17 cellular contexts compared by ENCODE assay signal in genomic region chr20:64269604-64270411, GRCh38.
DNase-seq lines count a peak whose midpoint lies in the region; ATAC-seq and FAIRE-seq lines count a peak whose summit lies in the region.
"Had no signal": no experiment of that assay in that cellular context is flagged by ENCODE, and none has a peak within 500 bp of the region (broad histone marks: within the 10 kb centered on the region; RNA-seq: fewer than 3 reads in every experiment).

No MANE protein-coding gene starts in this region.

- no peaks in the 10 kb centered on the region for H3K9me3 Mint-ChIP-seq in effector memory CD8-positive, alpha-beta T cell
- H3K9me3 Mint-ChIP-seq in memory B cell = no peaks in the 10 kb centered on the region
- peaks cover 3% of the 10 kb centered on the region for H3K9me3 Mint-ChIP-seq in stimulated activated memory B cell treated with anti-CD40 and anti-IgM and Interleukin-4, amounts not matched to agents 10 μg/mL and 1 μg/mL and 100 μg/mL, for 72 hours
- H3K9me3 Mint-ChIP-seq: CD8-positive, alpha-beta T cell had no signal

- H3K27me3 Mint-ChIP-seq in effector memory CD8-positive, alpha-beta T cell = no peaks in the 10 kb centered on the region
- H3K27me3 Mint-ChIP-seq in memory B cell = no peaks in the 10 kb centered on the region
- H3K27me3 Mint-ChIP-seq in stimulated activated memory B cell treated with anti-CD40 and anti-IgM and Interleukin-4, amounts not matched to agents 10 μg/mL and 1 μg/mL and 100 μg/mL, for 72 hours = no peaks in the 10 kb centered on the region

- FAIRE-seq in HTR-8/SVneo (lab: Jason Lieb, UNC) = peak; percentile 98

- DNase-seq in HTR-8/SVneo (ENCODE audit: insufficient read length, low spot score) = no peak
- no peak for DNase-seq in effector memory CD8-positive, alpha-beta T cell
- no peak for DNase-seq in memory B cell (ENCODE audit: low spot score in 2 of 2)
- DNase-seq in NCI-H345 (lab: John Stamatoyannopoulos, UW) = no peak
- DNase-seq in stimulated activated naive CD4-positive, alpha-beta T cell treated with Interleukin-2 at 50 U/mL for 16 hours (lab: John Stamatoyannopoulos, UW) = no peak
- DNase-seq in GDM1 (lab: John Stamatoyannopoulos, UW) = no peak
- DNase-seq: BE2C; CD8-positive, alpha-beta T cell; Karpas-422; NCI-H1417; NCI-H2029; NCI-H2171 treated with DMSO at 0.1 percent for 48 hours; NCI-H510A; NCI-H82; SHP77 had no signal

- H3K27ac Mint-ChIP-seq in effector memory CD8-positive, alpha-beta T cell = peak overlapping the region; percentile 9 to 59
- H3K27ac Mint-ChIP-seq in memory B cell = peak overlapping the region; percentile 86
- no peak overlapping the region for H3K27ac Mint-ChIP-seq in stimulated activated memory B cell treated with anti-CD40 and anti-IgM and Interleukin-4, amounts not matched to agents 10 μg/mL and 1 μg/mL and 100 μg/mL, for 72 hours
- H3K27ac Mint-ChIP-seq: CD8-positive, alpha-beta T cell had no signal

- peaks cover 40% of the 10 kb centered on the region for H3K36me3 Mint-ChIP-seq in effector memory CD8-positive, alpha-beta T cell (ENCODE audit: insufficient read depth)
- H3K36me3 Mint-ChIP-seq in memory B cell = peaks cover 38% of the 10 kb centered on the region
- peaks cover 63% of the 10 kb centered on the region for H3K36me3 Mint-ChIP-seq in stimulated activated memory B cell treated with anti-CD40 and anti-IgM and Interleukin-4, amounts not matched to agents 10 μg/mL and 1 μg/mL and 100 μg/mL, for 72 hours

- H3K4me1 Mint-ChIP-seq in effector memory CD8-positive, alpha-beta T cell (ENCODE audit: low read depth in 2 of 2) = peaks cover 17 to 38% of the 10 kb centered on the region in 2 donors
- H3K4me1 Mint-ChIP-seq in memory B cell = peaks cover 19% of the 10 kb centered on the region
- peaks cover 20% of the 10 kb centered on the region for H3K4me1 Mint-ChIP-seq in stimulated activated memory B cell treated with anti-CD40 and anti-IgM and Interleukin-4, amounts not matched to agents 10 μg/mL and 1 μg/mL and 100 μg/mL, for 72 hours

- H3K4me3 Mint-ChIP-seq in effector memory CD8-positive, alpha-beta T cell = no peak overlapping the region
- no peak overlapping the region for H3K4me3 Mint-ChIP-seq in memory B cell
- no peak overlapping the region for H3K4me3 Mint-ChIP-seq in stimulated activated memory B cell treated with anti-CD40 and anti-IgM and Interleukin-4, amounts not matched to agents 10 μg/mL and 1 μg/mL and 100 μg/mL, for 72 hours
- H3K4me3 Mint-ChIP-seq: CD8-positive, alpha-beta T cell had no signal

- no peak for ATAC-seq in effector memory CD8-positive, alpha-beta T cell (replicated peaks)
- ATAC-seq in memory B cell (ENCODE audit: low read depth) = no peak
- ATAC-seq in stimulated activated memory B cell treated with anti-CD40 and anti-IgM and Interleukin-4, amounts not matched to agents 10 μg/mL and 1 μg/mL and 100 μg/mL, for 72 hours = peak; percentile 55
- ATAC-seq: CD8-positive, alpha-beta T cell; Panc1 had no signal
